In the genomic region with DNA sequence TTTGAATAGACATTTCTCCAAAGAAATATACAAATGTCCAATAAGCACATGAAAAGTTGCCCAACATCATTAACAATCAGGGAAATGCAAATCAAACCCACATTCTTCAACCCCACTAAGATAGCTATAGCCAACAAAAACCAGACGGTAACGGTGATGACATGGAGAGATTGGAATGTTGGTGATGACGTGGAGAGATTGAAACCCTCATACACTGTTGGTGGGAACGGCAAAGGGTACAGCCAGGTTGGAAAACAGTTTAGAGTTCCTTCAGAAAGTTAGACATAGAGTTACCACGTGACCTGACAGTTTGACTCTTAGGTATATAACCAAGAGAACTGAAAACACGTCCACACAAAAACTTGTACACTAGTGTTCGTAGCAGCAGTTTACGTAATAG, we compare ENCODE assay signal across 12 cellular contexts. TPM values are rescaled to one million over a fixed set of nuclear protein-coding genes. Genes with fewer than 3 reads are reported as not detected.
DNase-seq lines count a peak whose midpoint lies in the region; ATAC-seq, FAIRE-seq and TF ChIP-seq lines count a peak whose summit lies in the region.
"Had no signal": no experiment of that assay in that cellular context is flagged by ENCODE, and none has a peak within 500 bp of the region (broad histone marks: within the 10 kb centered on the region; RNA-seq: fewer than 3 reads in every experiment).

No MANE protein-coding gene starts in this region.

- no peaks in the 10 kb centered on the region for H3K4me1 Mint-ChIP-seq in activated T-helper 1 cell treated with anti-CD3 and anti-CD28 coated beads, Interleukin-12 subunit alpha, Interleukin-12 subunit beta, Interleukin-2, Interleukin-4 antibody, amounts not matched to agents 30 ng/mL and 10 ng/mL and 1 ng/mL, durations not matched to agents 14 hours and 24 hours and 36 hours (ENCODE audit: low read depth)

- dilution Hi-C loops in endothelial cell of umbilical vein (cut with MboI; ENCODE audit: extremely low pct_ligation_motif_present, low sequenced_read_pairs), result no loop called here

- no peak overlapping the region for H3K4ac ChIP-seq in mesenchymal stem cell (ENCODE audit: low read depth in 1 of 2, low read length in 2 of 2)

- H2BK120ac ChIP-seq in mesenchymal stem cell (ENCODE audit: low read depth, low read length), result no peak overlapping the region

- H4K20me1 ChIP-seq in BLaER1, result no peaks in the 10 kb centered on the region
- no peaks in the 10 kb centered on the region for H4K20me1 ChIP-seq in KMS-11 (ENCODE audit: insufficient read depth)
- H4K20me1 ChIP-seq in endothelial cell of umbilical vein (replicated peaks; ENCODE audit: control insufficient read depth, extremely low read depth, insufficient read depth, low read length), result no peaks in the 10 kb centered on the region

- intact Hi-C loops in endothelial cell of umbilical vein (cut with micrococcal nuclease), result loop anchor here (1.0 to 2.0 kb wide), 2 partner anchors 9 to 176 kb away; no protein-coding TSS in a partner anchor
- intact Hi-C loops in activated T-helper 1 cell treated with anti-CD3 and anti-CD28 coated beads, Interleukin-12 subunit alpha, Interleukin-12 subunit beta, Interleukin-2, Interleukin-4 antibody, amounts not matched to agents 30 ng/mL and 10 ng/mL and 1 ng/mL, durations not matched to agents 14 hours and 24 hours and 36 hours (cut with micrococcal nuclease), result no loop called here

- peaks cover 2% of the 10 kb centered on the region for H3K79me1 ChIP-seq in mesenchymal stem cell (replicated peaks; ENCODE audit: low read length, poor library complexity, severe bottlenecking)

- no peaks in the 10 kb centered on the region for H3K27me3 ChIP-seq in BLaER1
- no peaks in the 10 kb centered on the region for H3K27me3 ChIP-seq in KMS-11 (ENCODE audit: insufficient read depth, low read depth)
- H3K27me3 ChIP-seq in endothelial cell of umbilical vein (ENCODE audit: control insufficient read depth in 2 of 2, insufficient read depth in 2 of 2, low read length in 2 of 2), result peaks cover 2 to 4% of the 10 kb centered on the region in 2 experiments
- peaks cover 0 to 11% of the 10 kb centered on the region in 2 experiments for H3K27me3 ChIP-seq in mesenchymal stem cell (ENCODE audit: control insufficient read depth in 1 of 2, insufficient read depth in 1 of 2, low read length in 2 of 2)
- H3K27me3 ChIP-seq: dorsolateral prefrontal cortex had no signal

- H3K27ac ChIP-seq in BLaER1 (no peak overlapping the region), KMS-11 (peak overlapping the region; percentile 79; the same call in 1 of the 2 replicates), endothelial cell of umbilical vein (ENCODE audit: insufficient read depth, low read depth, low read length) (peak overlapping the region; percentile 92), mesenchymal stem cell (ENCODE audit: low read length, poor library complexity, severe bottlenecking) (peak overlapping the region; percentile 69)
- H3K27ac ChIP-seq: dorsolateral prefrontal cortex had no signal

- H3K9me3 Mint-ChIP-seq in activated T-helper 1 cell treated with anti-CD3 and anti-CD28 coated beads, Interleukin-12 subunit alpha, Interleukin-12 subunit beta, Interleukin-2, Interleukin-4 antibody, amounts not matched to agents 30 ng/mL and 10 ng/mL and 1 ng/mL, durations not matched to agents 14 hours and 24 hours and 36 hours, result no peaks in the 10 kb centered on the region

- no peaks in the 10 kb centered on the region for H3K36me3 Mint-ChIP-seq in activated T-helper 1 cell treated with anti-CD3 and anti-CD28 coated beads, Interleukin-12 subunit alpha, Interleukin-12 subunit beta, Interleukin-2, Interleukin-4 antibody, amounts not matched to agents 30 ng/mL and 10 ng/mL and 1 ng/mL, durations not matched to agents 14 hours and 24 hours and 36 hours (ENCODE audit: low read depth)

- POLR2A ChIA-PET in endothelial cell of umbilical vein (lab: Charles Lee), result interaction anchor here (1.0 kb wide), 1 partner anchor 10 kb away, joined by 3 read pairs; no protein-coding TSS in a partner anchor

- H3K9me3 ChIP-seq in BLaER1 (no peaks in the 10 kb centered on the region), endothelial cell of umbilical vein (replicated peaks; ENCODE audit: control insufficient read depth, insufficient read depth, low read length) (no peaks in the 10 kb centered on the region), mesenchymal stem cell (ENCODE audit: control insufficient read depth, low read length) (peaks cover 6% of the 10 kb centered on the region)

- 45% methylated on average over 8 of the region's 8 CpGs for WGBS in mesenchymal stem cell

- TF ChIP-seq CTCF in KMS-11 (conservative IDR thresholded peaks at IDR 0.05; ENCODE audit: low read depth, low read length) (no peak), endothelial cell of umbilical vein (IDR thresholded peaks at IDR 0.05; ENCODE audit: extremely low read depth in 1 of 2, insufficient read depth in 1 of 2, low read depth in 1 of 2, low read length in 2 of 2) (no peak)

- H3K4me2 ChIP-seq in BLaER1 (peak overlapping the region; percentile 64; the same call in 1 of the 2 replicates), KMS-11 (peak overlapping the region; percentile 56; the same call in 1 of the 2 replicates), endothelial cell of umbilical vein (ENCODE audit: insufficient read depth, low read length) (peak overlapping the region; percentile 3), mesenchymal stem cell (ENCODE audit: low read length, poor library complexity, severe bottlenecking) (no peak overlapping the region)

- no peak for ATAC-seq in GM19324 (IDR thresholded peaks at IDR 0.05; ENCODE audit: low FRiP score, unreplicated experiment)

- CTCF ChIA-PET in endothelial cell of umbilical vein (lab: Charles Lee), result no interaction called here

- H3K36me3 ChIP-seq in BLaER1 (no peaks in the 10 kb centered on the region), KMS-11 (ENCODE audit: insufficient read depth) (no peaks in the 10 kb centered on the region), endothelial cell of umbilical vein (ENCODE audit: control insufficient read depth in 2 of 2, extremely low read depth in 1 of 2, insufficient read depth in 2 of 2, low read length in 2 of 2) (no peaks in the 10 kb centered on the region), mesenchymal stem cell (ENCODE audit: control insufficient read depth in 1 of 2, insufficient read depth in 2 of 2, low read depth in 1 of 2, low read length in 2 of 2) (peaks cover 0 to 3% of the 10 kb centered on the region in 2 experiments)

- no peak overlapping the region for H3K18ac ChIP-seq in mesenchymal stem cell (ENCODE audit: low read depth in 1 of 2, low read length in 2 of 2)

- no peak overlapping the region for H2BK15ac ChIP-seq in mesenchymal stem cell (ENCODE audit: low read depth, poor library complexity, severe bottlenecking)

- H2AK5ac ChIP-seq in mesenchymal stem cell (ENCODE audit: low read length, severe bottlenecking), result no peak overlapping the region

- DNase-seq in endothelial cell of umbilical vein (ENCODE audit: low read depth, low spot score) (peak; percentile 58), mesenchymal stem cell (peak; percentile 84), COLO668 (lab: John Stamatoyannopoulos, UW; ENCODE audit: unreplicated experiment) (no peak)
- no peak for DNase-seq in activated T-helper 1 cell treated with anti-CD3 and anti-CD28 coated beads, Interleukin-12 subunit alpha, Interleukin-12 subunit beta, Interleukin-2, Interleukin-4 antibody, amounts not matched to agents 30 ng/mL and 10 ng/mL and 1 ng/mL, durations not matched to agents 14 hours and 24 hours and 36 hours (ENCODE audit: low spot score)
- DNase-seq in stimulated activated naive CD4-positive, alpha-beta T cell treated with Interleukin-2 at 50 U/mL for 16 hours (lab: John Stamatoyannopoulos, UW), result no peak
- DNase-seq: dorsolateral prefrontal cortex, KG1, NCI-H446 treated with DMSO at 0.1 percent for 48 hours, T-helper 1 cell had no signal

- no peak overlapping the region for H4K91ac ChIP-seq in mesenchymal stem cell (ENCODE audit: low read length)

- H3K23ac ChIP-seq in mesenchymal stem cell (ENCODE audit: low read length in 2 of 2), result no peak overlapping the region

- peak; percentile 69 for FAIRE-seq in endothelial cell of umbilical vein (lab: Jason Lieb, UNC)

- H3K27me3 Mint-ChIP-seq in activated T-helper 1 cell treated with anti-CD3 and anti-CD28 coated beads, Interleukin-12 subunit alpha, Interleukin-12 subunit beta, Interleukin-2, Interleukin-4 antibody, amounts not matched to agents 30 ng/mL and 10 ng/mL and 1 ng/mL, durations not matched to agents 14 hours and 24 hours and 36 hours (ENCODE audit: insufficient read depth), result peaks cover 3% of the 10 kb centered on the region

- H3K14ac ChIP-seq in mesenchymal stem cell (ENCODE audit: low read length in 2 of 2), result no peak overlapping the region

- H4K8ac ChIP-seq in mesenchymal stem cell (ENCODE audit: low read length), result no peak overlapping the region

- TF ChIP-seq POLR2A in endothelial cell of umbilical vein (IDR thresholded peaks at IDR 0.05; ENCODE audit: low read depth, low read length), result no peak

- H3K4me3 Mint-ChIP-seq in activated T-helper 1 cell treated with anti-CD3 and anti-CD28 coated beads, Interleukin-12 subunit alpha, Interleukin-12 subunit beta, Interleukin-2, Interleukin-4 antibody, amounts not matched to agents 30 ng/mL and 10 ng/mL and 1 ng/mL, durations not matched to agents 14 hours and 24 hours and 36 hours, result no peak overlapping the region

- H3K9me1 ChIP-seq in endothelial cell of umbilical vein (replicated peaks; ENCODE audit: control insufficient read depth, extremely low read depth, insufficient read depth, low read length), result no peaks in the 10 kb centered on the region

- H2AFZ ChIP-seq in KMS-11 (ENCODE audit: low read depth) (peak overlapping the region; percentile 45; the same call in 1 of the 2 replicates), endothelial cell of umbilical vein (ENCODE audit: low read depth, low read length) (peak overlapping the region; percentile 24), mesenchymal stem cell (ENCODE audit: low read depth, low read length) (no peak overlapping the region)

- no peak overlapping the region for H3K9ac ChIP-seq in BLaER1
- H3K9ac ChIP-seq in KMS-11, result no peak overlapping the region
- H3K9ac ChIP-seq in endothelial cell of umbilical vein (replicated peaks; ENCODE audit: extremely low read depth, insufficient read depth, low read length), result peak overlapping the region; percentile 56
- no peak overlapping the region for H3K9ac ChIP-seq in mesenchymal stem cell (ENCODE audit: low read length)

- H3K4me1 ChIP-seq in BLaER1 (peaks cover 28% of the 10 kb centered on the region), KMS-11 (ENCODE audit: low read depth, poor library complexity, severe bottlenecking) (peaks cover 28% of the 10 kb centered on the region), endothelial cell of umbilical vein (ENCODE audit: control insufficient read depth, extremely low read depth, insufficient read depth, low read length) (peaks cover 27% of the 10 kb centered on the region), mesenchymal stem cell (ENCODE audit: control insufficient read depth, insufficient read depth, low read depth, low read length) (peaks cover 24% of the 10 kb centered on the region)

- H3K79me2 ChIP-seq in KMS-11 (ENCODE audit: insufficient read depth, low read depth) (no peaks in the 10 kb centered on the region), endothelial cell of umbilical vein (ENCODE audit: control insufficient read depth, insufficient read depth, low read length) (no peaks in the 10 kb centered on the region)

- no peak overlapping the region for H3K27ac Mint-ChIP-seq in activated T-helper 1 cell treated with anti-CD3 and anti-CD28 coated beads, Interleukin-12 subunit alpha, Interleukin-12 subunit beta, Interleukin-2, Interleukin-4 antibody, amounts not matched to agents 30 ng/mL and 10 ng/mL and 1 ng/mL, durations not matched to agents 14 hours and 24 hours and 36 hours

- no TSS peak for BruUV-seq in endothelial cell of umbilical vein (replicated peaks; lab: Mats Ljungman, UMichigan)

- H2BK12ac ChIP-seq in mesenchymal stem cell (ENCODE audit: low read length in 2 of 2), result no peak overlapping the region

- H3K4me3 ChIP-seq in BLaER1 (no peak overlapping the region), KMS-11 (IDR thresholded peaks at IDR 0.05; ENCODE audit: insufficient read depth, low read depth, low read length) (no peak overlapping the region), endothelial cell of umbilical vein (replicated peaks in 1 of 3; ENCODE audit: insufficient read depth in 1 of 3, low read depth in 1 of 3, low read length in 3 of 3) (no peak overlapping the region), mesenchymal stem cell (ENCODE audit: insufficient read depth in 1 of 2, low read depth in 1 of 2, low read length in 2 of 2) (no peak overlapping the region)
- H3K4me3 ChIP-seq: dorsolateral prefrontal cortex had no signal

- no peak overlapping the region for H2BK5ac ChIP-seq in mesenchymal stem cell (ENCODE audit: low read depth, low read length, poor library complexity, severe bottlenecking)

RNA-seq across cellular contexts. Expression of a gene that starts 48.1 kb away (rescaled TPM):
- 0.29 and 0.65 TPM in 2 replicates for total RNA-seq in endothelial cell of umbilical vein
- 0.19 and 0.23 TPM in 2 replicates for polyA plus RNA-seq in endothelial cell of umbilical vein
- polyA plus RNA-seq in endothelial cell of umbilical vein (2011; cell fraction: cytosol; rRNA removed), result 0.18 and 0.28 TPM in 2 replicates
- polyA plus RNA-seq in endothelial cell of umbilical vein (2011; cell fraction: nucleus; rRNA removed), result 0.28 and 0.42 TPM in 2 replicates
- polyA plus RNA-seq in endothelial cell of umbilical vein (2012), result 0.36 and 0.38 TPM in 2 replicates
- polyA minus RNA-seq in endothelial cell of umbilical vein, result 0.46 and 0.49 TPM in 2 replicates
- not detected for polyA minus RNA-seq in endothelial cell of umbilical vein (2011; cell fraction: cytosol; rRNA and poly(A)+ RNA removed)
- 0.14 and 0.67 TPM in 2 replicates for polyA minus RNA-seq in endothelial cell of umbilical vein (2011; cell fraction: nucleus; rRNA and poly(A)+ RNA removed)
- polyA plus RNA-seq in mesenchymal stem cell (2013, experiment 1 of 2), result 0.91 TPM
- polyA plus RNA-seq in mesenchymal stem cell (2013, experiment 2 of 2), result 1.1 TPM
- total RNA-seq in activated T-helper 1 cell treated with anti-CD3 and anti-CD28 coated beads, Interleukin-12 subunit alpha, Interleukin-12 subunit beta, Interleukin-2, Interleukin-4 antibody, amounts not matched to agents 30 ng/mL and 10 ng/mL and 1 ng/mL, durations not matched to agents 14 hours and 24 hours and 36 hours, result not detected in 2 replicates

Comparison
In these comparisons a context has a peak if more than half of its experiments do, and no peak if none do; other contexts are left out.
1. DNase-seq: peak in endothelial cell of umbilical vein (single experiment) and mesenchymal stem cell (single experiment); none in activated T-helper 1 cell treated with anti-CD3 and anti-CD28 coated beads, Interleukin-12 subunit alpha, Interleukin-12 subunit beta, Interleukin-2, Interleukin-4 antibody, amounts not matched to agents 30 ng/mL and 10 ng/mL and 1 ng/mL, durations not matched to agents 14 hours and 24 hours and 36 hours (single experiment), COLO668 (single experiment) and stimulated activated naive CD4-positive, alpha-beta T cell treated with Interleukin-2 at 50 U/mL for 16 hours (single experiment).